In genomic region chr2:224952942-224953657, GRCh38 we compare ENCODE assay signal across 9 cellular contexts.
A peak's percentile ranks its signal among the peaks of the same experiment; 100 is the strongest.
DNase-seq lines count a peak whose midpoint lies in the region; ATAC-seq and TF ChIP-seq lines count a peak whose summit lies in the region.
"Had no signal": no experiment of that assay in that cellular context is flagged by ENCODE, and none has a peak within 500 bp of the region (broad histone marks: within the 10 kb centered on the region; RNA-seq: fewer than 3 reads in every experiment).

No MANE protein-coding gene starts in this region.

- POLR2A ChIA-PET in GM10248 (lab: Yijun Ruan, JAX): interaction anchor here (0.6 kb wide), 1 partner anchor 9 kb away, joined by 6 read pairs; no protein-coding TSS in a partner anchor
- POLR2A ChIA-PET in activated CD4-positive, alpha-beta memory T cell treated with anti-CD3 and anti-CD28 coated beads, Interleukin-2, amount 10 ng/mL, durations not matched to agents 7 days and 5 days (lab: Charles Lee): interaction anchor here (0.7 to 19.5 kb wide), 12 partner anchors 10 to 89 kb away, joined by 3 to 546 read pairs (median 4); partner anchors contain the start of gene DOCK10

- no peak overlapping the region for H3K9ac ChIP-seq in neural progenitor cell

- no peaks in the 10 kb centered on the region for H4K20me1 ChIP-seq in neural progenitor cell (ENCODE audit: low read depth)

- H3K36me3 ChIP-seq in neural progenitor cell: no peaks in the 10 kb centered on the region

- ATAC-seq in GM19455 (IDR thresholded peaks at IDR 0.05; ENCODE audit: unreplicated experiment) (peak; percentile 63), HG03432 (IDR thresholded peaks at IDR 0.05; ENCODE audit: unreplicated experiment) (peak; percentile 53)
- ATAC-seq in stimulated activated naive CD8-positive, alpha-beta T cell treated with anti-CD3 and anti-CD28 coated beads, Interleukin-15, amount 100 ng/mL, for 72 hours: peak; percentile 83
- ATAC-seq: HCT116 had no signal

- H3K36me3 Mint-ChIP-seq in activated CD4-positive, alpha-beta memory T cell treated with anti-CD3 and anti-CD28 coated beads, Interleukin-2, amount 10 ng/mL, durations not matched to agents 7 days and 5 days (ENCODE audit: low read depth): peaks cover 50% of the 10 kb centered on the region
- H3K36me3 Mint-ChIP-seq in neural progenitor cell (no peaks in the 10 kb centered on the region), progenitor cell of endocrine pancreas (ENCODE audit: insufficient read depth) (no peaks in the 10 kb centered on the region)

- peak overlapping the region; percentile 72 for H3K27ac Mint-ChIP-seq in activated CD4-positive, alpha-beta memory T cell treated with anti-CD3 and anti-CD28 coated beads, Interleukin-2, amount 10 ng/mL, durations not matched to agents 7 days and 5 days
- H3K27ac Mint-ChIP-seq in stimulated activated naive CD8-positive, alpha-beta T cell treated with anti-CD3 and anti-CD28 coated beads, Interleukin-15, amount 100 ng/mL, for 72 hours: peak overlapping the region; percentile 44 to 81
- H3K27ac Mint-ChIP-seq in neural progenitor cell: no peak overlapping the region
- H3K27ac Mint-ChIP-seq in progenitor cell of endocrine pancreas: no peak overlapping the region

- TF ChIP-seq CTCF in GM10248 (IDR thresholded peaks at IDR 0.05; ENCODE audit: control extremely low read depth, extremely low read depth, low read depth, missing control alignments) (no peak), neural progenitor cell (IDR thresholded peaks at IDR 0.05) (no peak), progenitor cell of endocrine pancreas (IDR thresholded peaks at IDR 0.05; ENCODE audit: unreplicated experiment) (no peak)

- H3K4me2 ChIP-seq in neural progenitor cell: no peak overlapping the region

- peak overlapping the region; percentile 29 for H3K4me3 Mint-ChIP-seq in activated CD4-positive, alpha-beta memory T cell treated with anti-CD3 and anti-CD28 coated beads, Interleukin-2, amount 10 ng/mL, durations not matched to agents 7 days and 5 days
- peak overlapping the region; percentile 72 to 78 for H3K4me3 Mint-ChIP-seq in stimulated activated naive CD8-positive, alpha-beta T cell treated with anti-CD3 and anti-CD28 coated beads, Interleukin-15, amount 100 ng/mL, for 72 hours
- H3K4me3 Mint-ChIP-seq in neural progenitor cell: no peak overlapping the region
- no peak overlapping the region for H3K4me3 Mint-ChIP-seq in progenitor cell of endocrine pancreas (ENCODE audit: low read depth)

- H3K4me1 Mint-ChIP-seq in activated CD4-positive, alpha-beta memory T cell treated with anti-CD3 and anti-CD28 coated beads, Interleukin-2, amount 10 ng/mL, durations not matched to agents 7 days and 5 days: peaks cover 79% of the 10 kb centered on the region
- H3K4me1 Mint-ChIP-seq in stimulated activated naive CD8-positive, alpha-beta T cell treated with anti-CD3 and anti-CD28 coated beads, Interleukin-15, amount 100 ng/mL, for 72 hours: peaks cover 93% of the 10 kb centered on the region
- H3K4me1 Mint-ChIP-seq in neural progenitor cell (peaks cover 12% of the 10 kb centered on the region), progenitor cell of endocrine pancreas (ENCODE audit: low read depth) (peaks cover 8% of the 10 kb centered on the region)

- no peak overlapping the region for H3K4me3 ChIP-seq in neural progenitor cell

- H3K4me1 ChIP-seq in neural progenitor cell: peaks cover 4% of the 10 kb centered on the region

- no peaks in the 10 kb centered on the region for H3F3A ChIP-seq in neural progenitor cell (ENCODE audit: low read depth)

- DNase-seq in GM10248 (ENCODE audit: extremely low spot score) (peak; percentile 63), neural progenitor cell (ENCODE audit: low spot score) (no peak), progenitor cell of endocrine pancreas (ENCODE audit: low spot score, unreplicated experiment) (no peak), NCI-H1417 (lab: John Stamatoyannopoulos, UW) (no peak)
- DNase-seq in activated CD4-positive, alpha-beta memory T cell treated with anti-CD3 and anti-CD28 coated beads, Interleukin-2, amount 10 ng/mL, durations not matched to agents 7 days and 5 days: peak; percentile 65
- peak in 1 of 2 donors; percentile 52 for DNase-seq in stimulated activated naive CD8-positive, alpha-beta T cell treated with anti-CD3 and anti-CD28 coated beads, Interleukin-15, amount 100 ng/mL, for 72 hours

- H3K9me3 Mint-ChIP-seq in activated CD4-positive, alpha-beta memory T cell treated with anti-CD3 and anti-CD28 coated beads, Interleukin-2, amount 10 ng/mL, durations not matched to agents 7 days and 5 days: no peaks in the 10 kb centered on the region
- no peaks in the 10 kb centered on the region for H3K9me3 Mint-ChIP-seq in stimulated activated naive CD8-positive, alpha-beta T cell treated with anti-CD3 and anti-CD28 coated beads, Interleukin-15, amount 100 ng/mL, for 72 hours
- no peaks in the 10 kb centered on the region for H3K9me3 Mint-ChIP-seq in neural progenitor cell
- H3K9me3 Mint-ChIP-seq in progenitor cell of endocrine pancreas (ENCODE audit: low read depth): peaks cover 6% of the 10 kb centered on the region

- CTCF ChIA-PET in GM10248 (lab: Yijun Ruan, JAX): no interaction called here
- CTCF ChIA-PET in activated CD4-positive, alpha-beta memory T cell treated with anti-CD3 and anti-CD28 coated beads, Interleukin-2, amount 10 ng/mL, durations not matched to agents 7 days and 5 days (lab: Charles Lee): interaction anchor here (0.7 to 2.9 kb wide), 6 partner anchors 8 to 49 kb away, joined by 3 to 11 read pairs (median 4); no protein-coding TSS in a partner anchor

- H2AFZ ChIP-seq in neural progenitor cell (replicated peaks): no peak overlapping the region

- H3K27ac ChIP-seq in neural progenitor cell: no peak overlapping the region

- no peaks in the 10 kb centered on the region for H3K79me2 ChIP-seq in neural progenitor cell (ENCODE audit: low read depth)

- H3K27me3 ChIP-seq in neural progenitor cell: no peaks in the 10 kb centered on the region

- no peaks in the 10 kb centered on the region for H3K9me3 ChIP-seq in neural progenitor cell (ENCODE audit: low read depth)

- H3K27me3 Mint-ChIP-seq in activated CD4-positive, alpha-beta memory T cell treated with anti-CD3 and anti-CD28 coated beads, Interleukin-2, amount 10 ng/mL, durations not matched to agents 7 days and 5 days: no peaks in the 10 kb centered on the region
- no peaks in the 10 kb centered on the region for H3K27me3 Mint-ChIP-seq in stimulated activated naive CD8-positive, alpha-beta T cell treated with anti-CD3 and anti-CD28 coated beads, Interleukin-15, amount 100 ng/mL, for 72 hours
- H3K27me3 Mint-ChIP-seq in neural progenitor cell (ENCODE audit: insufficient read depth, low read depth) (no peaks in the 10 kb centered on the region), progenitor cell of endocrine pancreas (no peaks in the 10 kb centered on the region)

Comparison
In these comparisons a context has a peak if more than half of its experiments do, and no peak if none do; other contexts are left out.
1. DNase-seq: peak in GM10248 (single experiment) and activated CD4-positive, alpha-beta memory T cell treated with anti-CD3 and anti-CD28 coated beads, Interleukin-2, amount 10 ng/mL, durations not matched to agents 7 days and 5 days (single experiment); none in neural progenitor cell (single experiment), progenitor cell of endocrine pancreas (single experiment) and NCI-H1417 (0 of 3).
2. H3K27ac Mint-ChIP-seq: peak in activated CD4-positive, alpha-beta memory T cell treated with anti-CD3 and anti-CD28 coated beads, Interleukin-2, amount 10 ng/mL, durations not matched to agents 7 days and 5 days (single experiment) and stimulated activated naive CD8-positive, alpha-beta T cell treated with anti-CD3 and anti-CD28 coated beads, Interleukin-15, amount 100 ng/mL, for 72 hours (2 of 2); none in neural progenitor cell (single experiment) and progenitor cell of endocrine pancreas (single experiment).
3. H3K4me3 Mint-ChIP-seq: peak in activated CD4-positive, alpha-beta memory T cell treated with anti-CD3 and anti-CD28 coated beads, Interleukin-2, amount 10 ng/mL, durations not matched to agents 7 days and 5 days (single experiment) and stimulated activated naive CD8-positive, alpha-beta T cell treated with anti-CD3 and anti-CD28 coated beads, Interleukin-15, amount 100 ng/mL, for 72 hours (2 of 2); none in neural progenitor cell (single experiment) and progenitor cell of endocrine pancreas (single experiment).
4. Peak in every context shown above with its lines, with median percentiles within 50 percentile points of each other: ATAC-seq.